8 cellular contexts compared by ENCODE assay signal in the genomic region with DNA sequence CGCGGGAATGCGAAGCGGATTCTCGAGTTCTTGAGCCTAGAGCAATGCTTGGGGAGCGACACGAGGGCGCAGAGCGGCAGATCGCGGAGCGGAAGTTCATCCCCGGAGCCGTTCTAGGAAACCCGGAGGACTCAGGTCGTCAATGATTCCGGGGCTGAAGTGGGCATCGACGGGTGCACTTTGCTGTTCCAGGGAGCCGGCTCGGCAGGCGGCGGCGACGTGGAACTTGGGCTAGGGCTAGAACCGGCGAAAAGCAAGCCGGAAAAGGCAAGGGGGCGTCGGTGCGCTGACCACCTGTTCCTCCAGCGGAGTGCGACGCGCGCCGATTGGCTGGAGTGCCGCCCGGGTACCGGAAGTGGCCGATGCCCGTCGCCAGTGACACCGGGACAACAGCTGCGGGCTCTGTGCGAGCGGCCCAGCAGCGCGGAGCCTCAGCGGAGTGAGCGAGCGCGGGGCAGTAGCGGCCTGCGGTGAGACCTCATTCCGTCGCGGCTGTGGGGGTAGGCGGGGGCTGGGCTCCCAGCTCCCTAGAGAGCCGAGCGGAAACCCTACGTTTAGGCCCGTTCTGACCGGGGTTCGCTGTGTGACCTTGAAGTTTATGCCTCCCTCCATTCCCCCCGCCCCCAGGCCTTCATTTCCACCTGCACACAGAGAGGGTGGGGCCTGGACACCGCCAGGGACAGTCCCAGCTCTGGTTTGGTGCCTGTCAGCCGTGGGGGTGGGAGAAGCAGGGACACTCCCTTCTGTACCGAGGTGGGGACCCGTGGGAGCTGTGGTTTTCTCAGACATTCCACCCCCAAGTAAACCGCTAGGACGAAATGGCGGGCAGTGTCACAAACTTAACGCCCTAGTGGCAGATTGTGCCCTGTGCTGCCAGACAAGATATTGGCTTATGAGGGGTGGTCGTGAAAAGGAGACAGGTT. TPM values are rescaled to one million over a fixed set of nuclear protein-coding genes. Genes with fewer than 3 reads are reported as not detected.
DNase-seq lines count a peak whose midpoint lies in the region; ATAC-seq, FAIRE-seq and TF ChIP-seq lines count a peak whose summit lies in the region.

A gene (plus strand): TSS at position 362 of the 923 bp plus-strand sequence. CDS start 13,038 bp downstream, outside the sequence.

- peak; percentile 75 for ATAC-seq in CD8-positive, alpha-beta T cell
- ATAC-seq in GM19455 (IDR thresholded peaks at IDR 0.05; ENCODE audit: unreplicated experiment), result peak; percentile 82
- ATAC-seq in heart right ventricle, result peak; percentile 93 to 98 (median 97)

- intact Hi-C loops in CD8-positive, alpha-beta T cell (cut with DNase I, micrococcal nuclease), result loop anchor here (1.0 to 5.0 kb wide), 5 partner anchors 19 to 114 kb away; a partner anchor contains a TSS
- intact Hi-C loops in heart right ventricle (cut with DNase I), result no loop called here

- H3K9me3 ChIP-seq in CD8-positive, alpha-beta T cell (ENCODE audit: low read length), result no peaks in the 10 kb centered on the region
- no peaks in the 10 kb centered on the region for H3K9me3 ChIP-seq in HUES64 (ENCODE audit: insufficient read depth, low read depth, low read length)
- no peaks in the 10 kb centered on the region for H3K9me3 ChIP-seq in SK-N-SH
- H3K9me3 ChIP-seq in heart right ventricle, result peaks cover 0 to 15% (median 0%) of the 10 kb centered on the region in 11 donors

- peak within 1 kb of the TSS; percentile 96 for H3K4me3 Mint-ChIP-seq in CD8-positive, alpha-beta T cell

- peak within 1 kb of the TSS; percentile 65 for H3K27ac ChIP-seq in CD8-positive, alpha-beta T cell (ENCODE audit: low read depth, low read length)
- H3K27ac ChIP-seq in HUES64 (ENCODE audit: low read depth, low read length) (no peak within 1 kb of the TSS), SK-N-SH (ENCODE audit: low read depth in 2 of 2, low read length in 1 of 2) (peak within 1 kb of the TSS in 1 of 2 experiments; percentile 64; a peak in 2 of 4 replicates), heart right ventricle (peak within 1 kb of the TSS; percentile 62 to 94 (median 90))

- DNase-seq in CD8-positive, alpha-beta T cell, result peak; percentile 43 to 88 (median 73)
- DNase-seq in SK-N-SH (peak; percentile 95), heart right ventricle (peak; percentile 87 to 89), renal cortical epithelial cell (ENCODE audit: low read depth) (peak; percentile 58), urothelium cell line (ENCODE audit: low spot score) (peak; percentile 69)
- DNase-seq in activated naive CD8-positive, alpha-beta T cell treated with anti-CD3 and anti-CD28 coated beads, Interleukin-2, amount 50 U/mL, for 16 hours (ENCODE audit: low read depth, low spot score), result peak; percentile 30

- H3K9me2 ChIP-seq in SK-N-SH, result no peaks in the 10 kb centered on the region

- peak; percentile 29 for TF ChIP-seq CTCF in CD8-positive, alpha-beta T cell (IDR thresholded peaks at IDR 0.05)
- TF ChIP-seq CTCF in SK-N-SH (IDR thresholded peaks at IDR 0.05) (no peak; the same call in 1 of the 2 replicates), heart right ventricle (IDR thresholded peaks at IDR 0.05) (peak in 2 of 9 donors; percentile 8 to 13)

- H3K4me2 ChIP-seq in SK-N-SH, result peak within 1 kb of the TSS; percentile 78

- H3K36me3 Mint-ChIP-seq in CD8-positive, alpha-beta T cell, result peaks cover 19% of the 10 kb centered on the region

- no peak for FAIRE-seq in urothelium cell line (lab: Jason Lieb, UNC)

- H3K27ac Mint-ChIP-seq in CD8-positive, alpha-beta T cell, result peak within 1 kb of the TSS; percentile 95

- H3K79me2 ChIP-seq in SK-N-SH (ENCODE audit: insufficient read depth), result no peaks in the 10 kb centered on the region

- H3K4me1 ChIP-seq in CD8-positive, alpha-beta T cell (ENCODE audit: insufficient read depth, low read length), result peaks cover 14% of the 10 kb centered on the region
- H3K4me1 ChIP-seq in HUES64 (ENCODE audit: insufficient read depth, low read length), result peaks cover 10% of the 10 kb centered on the region
- H3K4me1 ChIP-seq in SK-N-SH (ENCODE audit: control insufficient read depth in 1 of 2, insufficient read depth in 2 of 2, low read depth in 1 of 2, low read length in 1 of 2), result peaks cover 0 to 9% of the 10 kb centered on the region in 2 experiments; a peak in 1 of 4 replicates
- peaks cover 2 to 39% (median 18%) of the 10 kb centered on the region in 9 donors for H3K4me1 ChIP-seq in heart right ventricle

- H3K4me3 ChIP-seq in CD8-positive, alpha-beta T cell (ENCODE audit: low read depth, low read length), result peak within 1 kb of the TSS; percentile 80
- H3K4me3 ChIP-seq in HUES64 (ENCODE audit: low read length), result peak within 1 kb of the TSS; percentile 16; the same call in 1 of the 2 replicates
- peak within 1 kb of the TSS; percentile 64 to 69 for H3K4me3 ChIP-seq in SK-N-SH (ENCODE audit: low read depth in 2 of 2, low read length in 1 of 2)
- H3K4me3 ChIP-seq in heart right ventricle, result peak within 1 kb of the TSS; percentile 62 to 91 (median 88)

- no peaks in the 10 kb centered on the region for H3F3A ChIP-seq in SK-N-SH (replicated peaks; ENCODE audit: insufficient read depth)

- H3K9ac ChIP-seq in HUES64 (ENCODE audit: low read depth, low read length) (no peak within 1 kb of the TSS), SK-N-SH (peak within 1 kb of the TSS; percentile 57)

- CTCF ChIA-PET in CD8-positive, alpha-beta T cell (lab: Charles Lee), result interaction anchor here (1.1 to 1.4 kb wide), 4 partner anchors 9 to 113 kb away, joined by 3 to 5 read pairs (median 4); a partner anchor contains a TSS
- CTCF ChIA-PET in SK-N-SH (lab: Yijun Ruan, JAX), result interaction anchor here (0.8 to 2.0 kb wide), 5 partner anchors 10 to 91 kb away, joined by 3 to 9 read pairs (median 3); a partner anchor contains a TSS

- H3K36me3 ChIP-seq in CD8-positive, alpha-beta T cell (ENCODE audit: insufficient read depth, low read length), result no peaks in the 10 kb centered on the region
- H3K36me3 ChIP-seq in HUES64 (ENCODE audit: insufficient read depth, low read length), result no peaks in the 10 kb centered on the region
- H3K36me3 ChIP-seq in SK-N-SH (replicated peaks in 1 of 2; ENCODE audit: control insufficient read depth in 1 of 2, insufficient read depth in 2 of 2, low read length in 1 of 2), result no peaks in the 10 kb centered on the region
- H3K36me3 ChIP-seq in heart right ventricle, result peaks cover 0 to 10% (median 0%) of the 10 kb centered on the region in 9 donors

- H4K20me1 ChIP-seq in SK-N-SH (ENCODE audit: insufficient read depth), result no peaks in the 10 kb centered on the region

- H3K27me3 Mint-ChIP-seq in CD8-positive, alpha-beta T cell (ENCODE audit: low read depth), result no peaks in the 10 kb centered on the region

- WGBS in HUES64, result 93% methylated on average over 75 of the region's 75 CpGs
- 8% methylated on average over 26 of the region's 75 CpGs for WGBS in SK-N-SH (ENCODE audit: low lambda C conversion rate)
- WGBS in heart right ventricle, 2 donors, result 1% methylated on average over 75 of the region's 75 CpGs

- peak within 1 kb of the TSS; percentile 92 for H2AFZ ChIP-seq in SK-N-SH (ENCODE audit: low read depth)

- POLR2A ChIA-PET in CD8-positive, alpha-beta T cell (lab: Charles Lee), result interaction anchor here (0.9 to 1.7 kb wide), 4 partner anchors 18 to 935 kb away, joined by 3 to 4 read pairs (median 3); a partner anchor contains a TSS
- POLR2A ChIA-PET in SK-N-SH (lab: Yijun Ruan, JAX), result interaction anchor here (2.0 kb wide), 1 partner anchor 33 kb away, joined by 6 read pairs; a partner anchor contains a TSS

- H3K4me1 Mint-ChIP-seq in CD8-positive, alpha-beta T cell (ENCODE audit: low read depth), result peaks cover 29% of the 10 kb centered on the region

- H3K27me3 ChIP-seq in CD8-positive, alpha-beta T cell (ENCODE audit: insufficient read depth, low read length), result no peaks in the 10 kb centered on the region
- H3K27me3 ChIP-seq in HUES64 (ENCODE audit: insufficient read depth, low read length), result no peaks in the 10 kb centered on the region
- no peaks in the 10 kb centered on the region for H3K27me3 ChIP-seq in SK-N-SH (ENCODE audit: insufficient read depth)
- no peaks in the 10 kb centered on the region for H3K27me3 ChIP-seq in heart right ventricle

- TF ChIP-seq EP300 in SK-N-SH (IDR thresholded peaks at IDR 0.05; ENCODE audit: borderline replicate concordance in 1 of 2, low read depth in 1 of 2, low read length in 1 of 2), result no peak

- no peaks in the 10 kb centered on the region for H3K9me3 Mint-ChIP-seq in CD8-positive, alpha-beta T cell

- no peak for TF ChIP-seq RAD21 in SK-N-SH (IDR thresholded peaks at IDR 0.05; ENCODE audit: low read length)

TF ChIP-seq in SK-N-SH, 30 proteins besides CTCF, POLR2A, EP300 and RAD21 (continues in another document):
- TF ChIP-seq ELF1 (IDR thresholded peaks at IDR 0.05), result peak; percentile 72
- TF ChIP-seq GABPA (IDR thresholded peaks at IDR 0.05; ENCODE audit: low read depth), result peak; percentile 84
- TF ChIP-seq, protein P1, sequence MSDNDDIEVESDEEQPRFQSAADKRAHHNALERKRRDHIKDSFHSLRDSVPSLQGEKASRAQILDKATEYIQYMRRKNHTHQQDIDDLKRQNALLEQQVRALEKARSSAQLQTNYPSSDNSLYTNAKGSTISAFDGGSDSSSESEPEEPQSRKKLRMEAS (IDR thresholded peaks at IDR 0.05; ENCODE audit: low read depth), result peak; percentile 95
- TF ChIP-seq, protein P2, sequence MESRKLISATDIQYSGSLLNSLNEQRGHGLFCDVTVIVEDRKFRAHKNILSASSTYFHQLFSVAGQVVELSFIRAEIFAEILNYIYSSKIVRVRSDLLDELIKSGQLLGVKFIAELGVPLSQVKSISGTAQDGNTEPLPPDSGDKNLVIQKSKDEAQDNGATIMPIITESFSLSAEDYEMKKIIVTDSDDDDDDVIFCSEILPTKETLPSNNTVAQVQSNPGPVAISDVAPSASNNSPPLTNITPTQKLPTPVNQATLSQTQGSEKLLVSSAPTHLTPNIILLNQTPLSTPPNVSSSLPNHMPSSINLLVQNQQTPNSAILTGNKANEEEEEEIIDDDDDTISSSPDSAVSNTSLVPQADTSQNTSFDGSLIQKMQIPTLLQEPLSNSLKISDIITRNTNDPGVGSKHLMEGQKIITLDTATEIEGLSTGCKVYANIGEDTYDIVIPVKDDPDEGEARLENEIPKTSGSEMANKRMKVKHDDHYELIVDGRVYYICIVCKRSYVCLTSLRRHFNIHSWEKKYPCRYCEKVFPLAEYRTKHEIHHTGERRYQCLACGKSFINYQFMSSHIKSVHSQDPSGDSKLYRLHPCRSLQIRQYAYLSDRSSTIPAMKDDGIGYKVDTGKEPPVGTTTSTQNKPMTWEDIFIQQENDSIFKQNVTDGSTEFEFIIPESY (IDR thresholded peaks at IDR 0.05; ENCODE audit: borderline replicate concordance, low read depth), result 0 out of 2 replicates have a peak, but pooled peaks have one; percentile 20

RNA-seq across cellular contexts. Expression of the gene that starts here (rescaled TPM):
- 1 to 10 TPM; 2.6 to 2.7 TPM for total RNA-seq in CD8-positive, alpha-beta T cell
- 0.05 TPM for polyA plus RNA-seq in HUES64 (2013, experiment 1 of 2)
- polyA plus RNA-seq in HUES64 (2013, experiment 2 of 2), result not detected
- polyA plus RNA-seq in SK-N-SH (2012; rRNA removed), result 1.5 and 2.3 TPM in 2 replicates
- 1.9 and 2.2 TPM in 2 replicates for polyA plus RNA-seq in SK-N-SH (2012; cell fraction: cytosol; rRNA removed)
- 1.2 and 2.7 TPM in 2 replicates for polyA plus RNA-seq in SK-N-SH (2012; cell fraction: nucleus; rRNA removed)
- 10 to 100 TPM in 8 of 10 donors, 1 to 10 TPM in 2; 7.6 to 14.6 (median 12.2) TPM for total RNA-seq in heart right ventricle
- polyA plus RNA-seq in heart right ventricle, result 1 to 10 TPM; 3.1 to 4.5 TPM
- 1.6 and 4.9 TPM in 2 replicates for total RNA-seq in renal cortical epithelial cell

Comparison
In these comparisons a context has a peak if more than half of its experiments do, and no peak if none do; other contexts are left out.
1. DNase-seq: peak in every context shown above with its lines; median percentile 95 in SK-N-SH; 88 in heart right ventricle; 73 in CD8-positive, alpha-beta T cell; 69 in urothelium cell line; 58 in renal cortical epithelial cell; 30 in activated naive CD8-positive, alpha-beta T cell treated with anti-CD3 and anti-CD28 coated beads, Interleukin-2, amount 50 U/mL, for 16 hours.
2. H3K4me3 ChIP-seq: peak in every context shown above with its lines; median percentile 88 in heart right ventricle; 80 in CD8-positive, alpha-beta T cell; 66 in SK-N-SH; 16 in HUES64.
3. intact Hi-C loops: an anchor here in CD8-positive, alpha-beta T cell (1.0 to 5.0 kb wide); none called in heart right ventricle.